Comparison of ENCODE assay signal across 20 cellular contexts in genomic region chr2:178152977-178153376, GRCh38. TPM values are rescaled to one million over a fixed set of nuclear protein-coding genes. Genes with fewer than 3 reads are reported as not detected.
A peak's percentile ranks its signal among the peaks of the same experiment; 100 is the strongest.
DNase-seq lines count a peak whose midpoint lies in the region; ATAC-seq, FAIRE-seq and TF ChIP-seq lines count a peak whose summit lies in the region.
"Had no signal": no experiment of that assay in that cellular context is flagged by ENCODE, and none has a peak within 500 bp of the region (broad histone marks: within the 10 kb centered on the region; RNA-seq: fewer than 3 reads in every experiment).

No MANE protein-coding gene starts in this region.

- no peaks in the 10 kb centered on the region for H3K79me2 ChIP-seq in KMS-11 (ENCODE audit: insufficient read depth, low read depth)

- peaks cover 26% of the 10 kb centered on the region for H3K27me3 Mint-ChIP-seq in activated T-cell treated with anti-CD3 and anti-CD28 coated beads, Interleukin-2, amount 50 U/mL, for 24 hours

- H3K9me3 Mint-ChIP-seq in activated T-cell treated with anti-CD3 and anti-CD28 coated beads, Interleukin-2, amount 50 U/mL, for 24 hours = peaks cover 11% of the 10 kb centered on the region
- H3K9me3 Mint-ChIP-seq: CD4-positive, alpha-beta T cell had no signal

- peak; percentile 98 for ATAC-seq in left colon
- no peak for ATAC-seq in HG02623 (IDR thresholded peaks at IDR 0.05; ENCODE audit: unreplicated experiment)
- ATAC-seq: A549 had no signal

- no peak for FAIRE-seq in small intestine (lab: Jason Lieb, UNC)
- FAIRE-seq: A549, D721Med, G401.6, GM12892, GM18507 had no signal

- no peak for TF ChIP-seq CTCF in KMS-11 (conservative IDR thresholded peaks at IDR 0.05; ENCODE audit: low read depth, low read length)
- no peak for TF ChIP-seq CTCF in left ventricle myocardium inferior (IDR thresholded peaks at IDR 0.05; ENCODE audit: borderline replicate concordance)

- H3K4me3 Mint-ChIP-seq in activated T-cell treated with anti-CD3 and anti-CD28 coated beads, Interleukin-2, amount 50 U/mL, for 24 hours = no peak overlapping the region
- H3K4me3 Mint-ChIP-seq: CD4-positive, alpha-beta T cell had no signal

- peak; percentile 53 to 55 for DNase-seq in NCI-H526 (lab: John Stamatoyannopoulos, UW)
- no peak for DNase-seq in left colon
- peak; percentile 84 for DNase-seq in small intestine
- no peak for DNase-seq in activated T-cell treated with anti-CD3 and anti-CD28 coated beads, Interleukin-2, amount 50 U/mL, for 24 hours
- DNase-seq in left ventricle myocardium inferior = no peak
- DNase-seq: AML-193; Caco-2; CD4-positive, alpha-beta T cell; GM23248; IMR-90 had no signal

- peak overlapping the region; percentile 53; the same call in 1 of the 2 replicates for H3K4me2 ChIP-seq in KMS-11

- H2AFZ ChIP-seq in KMS-11 (ENCODE audit: low read depth) = no peak overlapping the region

- intact Hi-C loops in left colon (cut with DNase I, micrococcal nuclease) = no loop called here
- intact Hi-C loops in left ventricle myocardium inferior (cut with micrococcal nuclease) = no loop called here

- WGBS in small intestine, 3 donors = 2 to 56% (median 3%) methylated on average over 1 of the region's 1 CpG

- H4K20me1 ChIP-seq in KMS-11 (ENCODE audit: insufficient read depth) = no peaks in the 10 kb centered on the region

- H3K9me3 ChIP-seq in small intestine (ENCODE audit: control insufficient read depth, low read depth) (no peaks in the 10 kb centered on the region), left ventricle myocardium inferior (replicated peaks) (no peaks in the 10 kb centered on the region)
- H3K9me3 ChIP-seq: A549, Caco-2 had no signal

- H3K4me1 Mint-ChIP-seq in activated T-cell treated with anti-CD3 and anti-CD28 coated beads, Interleukin-2, amount 50 U/mL, for 24 hours (ENCODE audit: low read depth) = no peaks in the 10 kb centered on the region

- H3K27me3 ChIP-seq in KMS-11 (ENCODE audit: insufficient read depth, low read depth) = no peaks in the 10 kb centered on the region
- H3K27me3 ChIP-seq in small intestine (ENCODE audit: control insufficient read depth in 2 of 2, insufficient read depth in 2 of 2, low read length in 2 of 2) = peaks cover 0 to 3% of the 10 kb centered on the region in 2 donors
- H3K27me3 ChIP-seq in left ventricle myocardium inferior (ENCODE audit: low read depth) = peaks cover 22% of the 10 kb centered on the region

- no peak overlapping the region for H3K27ac Mint-ChIP-seq in activated T-cell treated with anti-CD3 and anti-CD28 coated beads, Interleukin-2, amount 50 U/mL, for 24 hours
- H3K27ac Mint-ChIP-seq: CD4-positive, alpha-beta T cell had no signal

- peaks cover 41% of the 10 kb centered on the region for H3K4me1 ChIP-seq in KMS-11 (ENCODE audit: low read depth, poor library complexity, severe bottlenecking)
- H3K4me1 ChIP-seq in small intestine (ENCODE audit: control insufficient read depth in 2 of 2, insufficient read depth in 1 of 2, low read depth in 1 of 2, low read length in 1 of 2) = peaks cover 0 to 2% of the 10 kb centered on the region in 2 donors
- H3K4me1 ChIP-seq in left ventricle myocardium inferior = no peaks in the 10 kb centered on the region
- H3K4me1 ChIP-seq: Caco-2 had no signal

- H3K4me3 ChIP-seq in KMS-11 (IDR thresholded peaks at IDR 0.05; ENCODE audit: insufficient read depth, low read depth, low read length) (no peak overlapping the region), small intestine (ENCODE audit: low read depth in 1 of 2, low read length in 2 of 2) (no peak overlapping the region), left ventricle myocardium inferior (no peak overlapping the region)
- H3K4me3 ChIP-seq: A549, GM23248, HAP-1 had no signal

- H3K27ac ChIP-seq in KMS-11 (no peak overlapping the region), small intestine (ENCODE audit: low read depth in 1 of 2, low read length in 1 of 2) (no peak overlapping the region), left ventricle myocardium inferior (replicated peaks) (no peak overlapping the region)
- H3K27ac ChIP-seq: A549, C4-2B, GM23248, HL-60 had no signal

- no peaks in the 10 kb centered on the region for H3K36me3 ChIP-seq in KMS-11 (ENCODE audit: insufficient read depth)
- H3K36me3 ChIP-seq in small intestine (ENCODE audit: control insufficient read depth in 2 of 2, insufficient read depth in 2 of 2, low read length in 2 of 2) = no peaks in the 10 kb centered on the region
- no peaks in the 10 kb centered on the region for H3K36me3 ChIP-seq in left ventricle myocardium inferior
- H3K36me3 ChIP-seq: HAP-1 had no signal

- no peak overlapping the region for H3K9ac ChIP-seq in KMS-11
- H3K9ac ChIP-seq: GM23248 had no signal

- H3K36me3 Mint-ChIP-seq in activated T-cell treated with anti-CD3 and anti-CD28 coated beads, Interleukin-2, amount 50 U/mL, for 24 hours (ENCODE audit: low read depth) = no peaks in the 10 kb centered on the region

RNA-seq across cellular contexts. Expression of gene RBM45, which starts 40.7 kb away (rescaled TPM):
- total RNA-seq in left colon = 10 to 100 TPM; 12.9 to 15.9 TPM
- 10 to 100 TPM; 10.6 to 13.6 (median 12.4) TPM for polyA plus RNA-seq in small intestine
- 5.1 TPM for total RNA-seq in left ventricle myocardium inferior

RNA-seq across cellular contexts. Expression of gene OSBPL6, which starts 41.3 kb away (rescaled TPM):
- total RNA-seq in left colon (1 to 10 TPM; 1.8 to 1.9 TPM), left ventricle myocardium inferior (6.4 TPM)
- 1 to 10 TPM in 2 of 3 donors, under 1 TPM in 1; 0.87 to 1.6 (median 1.4) TPM for polyA plus RNA-seq in small intestine

Comparison
In these comparisons a context has a peak if more than half of its experiments do, and no peak if none do; other contexts are left out.
1. DNase-seq: peak in NCI-H526 (2 of 2) and small intestine (single experiment); none in left colon (0 of 2), activated T-cell treated with anti-CD3 and anti-CD28 coated beads, Interleukin-2, amount 50 U/mL, for 24 hours (single experiment) and left ventricle myocardium inferior (single experiment).